ENCODE assay signal across 8 cellular contexts in genomic region chr17:751269-752001, GRCh38. TPM values are rescaled to one million over a fixed set of nuclear protein-coding genes. Genes with fewer than 3 reads are reported as not detected.
DNase-seq lines count a peak whose midpoint lies in the region; ATAC-seq and TF ChIP-seq lines count a peak whose summit lies in the region.

No MANE protein-coding gene starts in this region.

- DNase-seq in BJ (ENCODE audit: low read depth) (no peak), T-cell (peak in 33 of 34 experiments; percentile 5 to 72 (median 50)), astrocyte of the spinal cord (ENCODE audit: low read depth, low spot score) (peak; percentile 34), GOT3 (lab: John Stamatoyannopoulos, UW) (no peak)
- DNase-seq in stimulated activated CD4-positive, alpha-beta T cell treated with anti-CD3 and anti-CD28 coated beads, Interleukin-12 subunit alpha, Interleukin-12 subunit beta, amount 100 ng/mL, for 48 hours (ENCODE audit: low read depth in 2 of 3, low spot score in 1 of 3), result peak in 2 of 3 donors; percentile 34 to 46

- H3K4me1 ChIP-seq in iPS-20b (ENCODE audit: insufficient read depth, low read length), result peaks cover 4% of the 10 kb centered on the region; the same call in 1 of the 2 replicates

- peaks cover 32 to 43% (median 42%) of the 10 kb centered on the region in 3 donors for H3K4me1 Mint-ChIP-seq in T-cell

- peak; percentile 26 for ATAC-seq in GM19351 (IDR thresholded peaks at IDR 0.05; ENCODE audit: unreplicated experiment)
- ATAC-seq in HG03432 (IDR thresholded peaks at IDR 0.05; ENCODE audit: unreplicated experiment), result peak; percentile 33
- peak; percentile 50 to 61 (median 59) for ATAC-seq in T-cell (replicated peaks in 1 of 4)

- peak overlapping the region; percentile 90 to 92 for H3K27ac Mint-ChIP-seq in T-cell

- peak overlapping the region; percentile 91 to 98 (median 91) for H3K4me3 Mint-ChIP-seq in T-cell

- no peaks in the 10 kb centered on the region for H3K27me3 Mint-ChIP-seq in T-cell

- peaks cover 12% of the 10 kb centered on the region for H3K36me3 ChIP-seq in BJ (ENCODE audit: control insufficient read depth, insufficient read depth, low read length)
- H3K36me3 ChIP-seq in iPS-20b (ENCODE audit: insufficient read depth, low read depth, low read length), result peaks cover 28% of the 10 kb centered on the region

- POLR2A ChIA-PET in BJ (lab: Charles Lee), result no interaction called here
- POLR2A ChIA-PET in T-cell (lab: Charles Lee), result no interaction called here

- H3K9me3 Mint-ChIP-seq in T-cell, result no peaks in the 10 kb centered on the region

- peaks cover 12% of the 10 kb centered on the region for H3K36me3 Mint-ChIP-seq in T-cell

- in situ Hi-C loops in astrocyte of the spinal cord (cut with HindIII; ENCODE audit: low sequenced_read_pairs), result no loop called here

- CTCF ChIA-PET in BJ (lab: Yijun Ruan, JAX) (interaction anchor here (0.6 to 4.0 kb wide), 5 partner anchors 14 to 366 kb away, joined by 3 to 21 read pairs (median 4); no protein-coding TSS in a partner anchor), T-cell (lab: Charles Lee) (no interaction called here)

- H3K9me3 ChIP-seq in iPS-20b (ENCODE audit: insufficient read depth, low read depth, low read length), result peaks cover 4% of the 10 kb centered on the region; the same call in 1 of the 2 replicates

- TF ChIP-seq CTCF in BJ (IDR thresholded peaks at IDR 0.05; ENCODE audit: insufficient read depth, low read depth, low read length) (no peak), astrocyte of the spinal cord (IDR thresholded peaks at IDR 0.05; ENCODE audit: low read depth, low read length) (no peak)

- H3K27me3 ChIP-seq in BJ (ENCODE audit: control insufficient read depth, insufficient read depth, low read length) (no peaks in the 10 kb centered on the region), iPS-20b (ENCODE audit: insufficient read depth, low read length) (no peaks in the 10 kb centered on the region)

- peak overlapping the region; percentile 85 for H3K9ac ChIP-seq in iPS-20b (ENCODE audit: low read depth, low read length)

- no peak overlapping the region for H3K27ac ChIP-seq in iPS-20b (ENCODE audit: low read length)

- H3K4me3 ChIP-seq in BJ (ENCODE audit: low read depth, low read length) (peak overlapping the region; percentile 69), astrocyte of the spinal cord (ENCODE audit: low read depth, low read length) (peak overlapping the region; percentile 67), iPS-20b (ENCODE audit: low read length) (peak overlapping the region; percentile 84)

RNA-seq across cellular contexts. Expression of gene GEMIN4, which starts 0.6 kb away (rescaled TPM):
- polyA plus RNA-seq in BJ (2011; rRNA removed), result 10.0 and 15.7 TPM in 2 replicates
- 12.2 and 18.2 TPM in 2 replicates for polyA minus RNA-seq in BJ (2011; rRNA and poly(A)+ RNA removed)
- total RNA-seq in T-cell, result 10 to 100 TPM; 19.6 to 38.2 (median 36.0) TPM

RNA-seq across cellular contexts. Expression of gene TLCD3A, which starts 19.0 kb away (rescaled TPM):
- 37.7 and 45.8 TPM in 2 replicates for polyA plus RNA-seq in BJ (2011; rRNA removed)
- polyA minus RNA-seq in BJ (2011; rRNA and poly(A)+ RNA removed), result 30.2 and 54.2 TPM in 2 replicates
- total RNA-seq in T-cell, result 1 to 10 TPM; 1.3 to 3.0 (median 2.2) TPM

RNA-seq across cellular contexts. Expression of gene GLOD4, which starts 30.6 kb away (rescaled TPM):
- polyA plus RNA-seq in BJ (2011; rRNA removed), result 15.8 and 28.3 TPM in 2 replicates
- 7.7 and 9.0 TPM in 2 replicates for polyA minus RNA-seq in BJ (2011; rRNA and poly(A)+ RNA removed)
- 10 to 100 TPM; 66.9 to 85.1 (median 76.8) TPM for total RNA-seq in T-cell

RNA-seq across cellular contexts. Expression of gene MRM3, which starts 30.7 kb away (rescaled TPM):
- polyA plus RNA-seq in BJ (2011; rRNA removed), result 9.8 and 10.1 TPM in 2 replicates
- polyA minus RNA-seq in BJ (2011; rRNA and poly(A)+ RNA removed), result 4.0 and 4.3 TPM in 2 replicates
- 10 to 100 TPM; 23.0 to 34.1 (median 25.6) TPM for total RNA-seq in T-cell

RNA-seq across cellular contexts. Expression of gene VPS53, which starts 36.8 kb away (rescaled TPM):
- polyA plus RNA-seq in BJ (2011; rRNA removed), result 27.3 and 34.5 TPM in 2 replicates
- 115 and 133 TPM in 2 replicates for polyA minus RNA-seq in BJ (2011; rRNA and poly(A)+ RNA removed)
- total RNA-seq in T-cell, result 10 to 100 TPM; 58.7 to 88.1 (median 70.6) TPM

Comparison
In these comparisons a context has a peak if more than half of its experiments do, and no peak if none do; other contexts are left out.
1. DNase-seq: peak in T-cell (33 of 34), astrocyte of the spinal cord (single experiment) and stimulated activated CD4-positive, alpha-beta T cell treated with anti-CD3 and anti-CD28 coated beads, Interleukin-12 subunit alpha, Interleukin-12 subunit beta, amount 100 ng/mL, for 48 hours (2 of 3); none in BJ (single experiment) and GOT3 (single experiment).
2. Peak in every context shown above with its lines, with median percentiles within 50 percentile points of each other: H3K4me3 ChIP-seq and ATAC-seq.